Comparison of ENCODE assay signal across 34 cellular contexts in genomic region chr10:130656582-130657133, GRCh38.
"Had no signal": no experiment of that assay in that cellular context is flagged by ENCODE, and none has a peak within 500 bp of the region (broad histone marks: within the 10 kb centered on the region; RNA-seq: fewer than 3 reads in every experiment).

No MANE protein-coding gene starts in this region.

- H3K4me1 ChIP-seq: ascending aorta had no signal

- H3K9me3 ChIP-seq: ascending aorta had no signal

- H3K4me3 Mint-ChIP-seq: activated CD4-positive, alpha-beta memory T cell treated with anti-CD3 and anti-CD28 coated beads, Interleukin-2, amount 10 ng/mL, durations not matched to agents 7 days and 5 days; activated naive CD4-positive, alpha-beta T cell treated with anti-CD3 and anti-CD28 coated beads, Interleukin-2, amount 50 U/mL, for 24 hours; activated naive CD8-positive, alpha-beta T cell treated with anti-CD3 and anti-CD28 coated beads, Interleukin-2, amount 10 ng/mL, durations not matched to agents 7 days and 5 days; activated T-cell treated with anti-CD3 and anti-CD28 coated beads, Interleukin-2, amount 50 U/mL, for 72 hours; activated T-helper 17 cell treated with anti-CD3 and anti-CD28 coated beads, Interleukin-2, amount 50 U/mL, for 72 hours had no signal

- H3K27me3 Mint-ChIP-seq: activated CD4-positive, alpha-beta memory T cell treated with anti-CD3 and anti-CD28 coated beads, Interleukin-2, amount 10 ng/mL, durations not matched to agents 7 days and 5 days; activated naive CD8-positive, alpha-beta T cell treated with anti-CD3 and anti-CD28 coated beads, Interleukin-2, amount 10 ng/mL, durations not matched to agents 7 days and 5 days; activated T-helper 17 cell treated with anti-CD3 and anti-CD28 coated beads, Interleukin-2, amount 50 U/mL, for 72 hours had no signal

- H3K27ac ChIP-seq: ascending aorta, cardiac muscle cell, RWPE1, WERI-Rb-1 had no signal

- H3K36me3 ChIP-seq: ascending aorta, cardiac muscle cell, WERI-Rb-1 had no signal

- ATAC-seq: activated T-cell treated with anti-CD3 and anti-CD28 coated beads, Interleukin-2, amount 50 U/mL, for 72 hours; activated T-helper 17 cell treated with anti-CD3 and anti-CD28 coated beads, Interleukin-2, amount 50 U/mL, for 72 hours; PC-3; Right ventricle myocardium inferior had no signal

- DNase-seq: activated CD4-positive, alpha-beta memory T cell treated with anti-CD3 and anti-CD28 coated beads, Interleukin-2, amount 10 ng/mL, durations not matched to agents 7 days and 5 days; activated CD4-positive, alpha-beta T cell treated with anti-CD3 and anti-CD28 coated beads for 1 hour; activated CD4-positive, alpha-beta T cell treated with anti-CD3 and anti-CD28 coated beads for 48 hours; activated CD4-positive, CD25-positive, alpha-beta regulatory T cell; activated effector memory CD4-positive, alpha-beta T cell treated with anti-CD3 and anti-CD28 coated beads, Interleukin-2, amount 50 U/mL, for 16 hours; activated naive CD4-positive, alpha-beta T cell; activated naive CD8-positive, alpha-beta T cell treated with anti-CD3 and anti-CD28 coated beads, Interleukin-2, amount 10 ng/mL, durations not matched to agents 7 days and 5 days; activated T-cell treated with anti-CD3 and anti-CD28 coated beads, Interleukin-2, amount 50 U/mL, for 1 hour; activated T-cell treated with anti-CD3 and anti-CD28 coated beads, Interleukin-2, amount 50 U/mL, for 72 hours; amygdala; Karpas-422; KBM-7; NCI-H1105 treated with DMSO at 0.1 percent for 48 hours; NCI-H1436; NCI-H1694 treated with DMSO at 0.1 percent for 48 hours; NCI-H2029; NCI-H2107; NCI-H2171; NCI-H510A; NCI-H526; NCI-H748 treated with DMSO at 0.1 percent for 48 hours; NK-92 treated with Interleukin-12 subunit alpha and Interleukin-12 subunit beta, amount 100 ng/mL, for 24 hours; PC-3; SIG-M5; SW 1271; T-helper 1 cell; T1000; WERI-Rb-1 had no signal

- H3K4me1 Mint-ChIP-seq: activated CD4-positive, alpha-beta memory T cell treated with anti-CD3 and anti-CD28 coated beads, Interleukin-2, amount 10 ng/mL, durations not matched to agents 7 days and 5 days; activated naive CD4-positive, alpha-beta T cell treated with anti-CD3 and anti-CD28 coated beads, Interleukin-2, amount 50 U/mL, for 24 hours; activated naive CD8-positive, alpha-beta T cell treated with anti-CD3 and anti-CD28 coated beads, Interleukin-2, amount 10 ng/mL, durations not matched to agents 7 days and 5 days; activated T-helper 17 cell treated with anti-CD3 and anti-CD28 coated beads, Interleukin-2, amount 50 U/mL, for 72 hours had no signal

- H3K9me3 Mint-ChIP-seq: activated naive CD4-positive, alpha-beta T cell treated with anti-CD3 and anti-CD28 coated beads, Interleukin-2, amount 50 U/mL, for 24 hours; activated T-helper 17 cell treated with anti-CD3 and anti-CD28 coated beads, Interleukin-2, amount 50 U/mL, for 72 hours had no signal

- H3K4me3 ChIP-seq: ascending aorta, cardiac muscle cell had no signal

- H3K27ac Mint-ChIP-seq: activated CD4-positive, alpha-beta memory T cell treated with anti-CD3 and anti-CD28 coated beads, Interleukin-2, amount 10 ng/mL, durations not matched to agents 7 days and 5 days; activated naive CD4-positive, alpha-beta T cell treated with anti-CD3 and anti-CD28 coated beads, Interleukin-2, amount 50 U/mL, for 24 hours; activated naive CD8-positive, alpha-beta T cell treated with anti-CD3 and anti-CD28 coated beads, Interleukin-2, amount 10 ng/mL, durations not matched to agents 7 days and 5 days; activated T-cell treated with anti-CD3 and anti-CD28 coated beads, Interleukin-2, amount 50 U/mL, for 72 hours; activated T-helper 17 cell treated with anti-CD3 and anti-CD28 coated beads, Interleukin-2, amount 50 U/mL, for 72 hours had no signal

- H3K36me3 Mint-ChIP-seq: activated naive CD4-positive, alpha-beta T cell treated with anti-CD3 and anti-CD28 coated beads, Interleukin-2, amount 50 U/mL, for 24 hours; activated naive CD8-positive, alpha-beta T cell treated with anti-CD3 and anti-CD28 coated beads, Interleukin-2, amount 10 ng/mL, durations not matched to agents 7 days and 5 days had no signal

- H3K27me3 ChIP-seq: ascending aorta, cardiac muscle cell had no signal
